ENCODE assay signal across 8 cellular contexts in genomic region chr1:232630047-232630893, GRCh38. TPM values are rescaled to one million over a fixed set of nuclear protein-coding genes. Genes with fewer than 3 reads are reported as not detected.
DNase-seq lines count a peak whose midpoint lies in the region; ATAC-seq and TF ChIP-seq lines count a peak whose summit lies in the region.

Gene SIPA1L2, minus strand, starts transcription at chr1:232630133. Its CDS starts 114,794 bp downstream, at chr1:232515339.

- POLR2A ChIA-PET in Panc1 (lab: Charles Lee), result no interaction called here

- H3K27ac ChIP-seq in Panc1 (ENCODE audit: low read length), result peak within 1 kb of the TSS; percentile 57

- ATAC-seq in GM21619 (IDR thresholded peaks at IDR 0.05; ENCODE audit: unreplicated experiment), result peak; percentile 96
- peak; percentile 98 for ATAC-seq in Panc1
- ATAC-seq in natural killer cell, result peak; percentile 95 to 98 (median 95)
- peak; percentile 95 to 96 for ATAC-seq in stimulated activated naive B cell treated with anti-CD40 and anti-IgM and Interleukin-4, amounts not matched to agents 10 μg/mL and 1 μg/mL and 100 μg/mL, for 72 hours (replicated peaks)

- H3K27me3 Mint-ChIP-seq in IgD-negative memory B cell, result peaks cover 21% of the 10 kb centered on the region
- H3K27me3 Mint-ChIP-seq in activated T-helper 1 cell treated with anti-CD3 and anti-CD28 coated beads, Interleukin-12 subunit alpha, Interleukin-12 subunit beta, Interleukin-2, Interleukin-4 antibody, amounts not matched to agents 30 ng/mL and 10 ng/mL and 1 ng/mL, durations not matched to agents 14 hours and 24 hours and 36 hours (ENCODE audit: insufficient read depth), result peaks cover 49% of the 10 kb centered on the region
- H3K27me3 Mint-ChIP-seq in natural killer cell (ENCODE audit: low read depth in 2 of 2), result peaks cover 53 to 62% of the 10 kb centered on the region in 2 donors
- H3K27me3 Mint-ChIP-seq in stimulated activated naive B cell treated with anti-CD40 and anti-IgM and Interleukin-4, amounts not matched to agents 10 μg/mL and 1 μg/mL and 100 μg/mL, for 72 hours, result peaks cover 28 to 43% of the 10 kb centered on the region in 2 donors

- intact Hi-C loops in Panc1 (cut with micrococcal nuclease; ENCODE audit: unreplicated experiment), result loop anchor here (1.0 to 10.0 kb wide), 3 partner anchors 395 to 611 kb away; no protein-coding TSS in a partner anchor
- intact Hi-C loops in activated T-helper 1 cell treated with anti-CD3 and anti-CD28 coated beads, Interleukin-12 subunit alpha, Interleukin-12 subunit beta, Interleukin-2, Interleukin-4 antibody, amounts not matched to agents 30 ng/mL and 10 ng/mL and 1 ng/mL, durations not matched to agents 14 hours and 24 hours and 36 hours (cut with micrococcal nuclease), result loop anchor here (2.0 to 10.0 kb wide), 5 partner anchors 101 to 665 kb away; partner anchors contain the start of gene PCNX2
- intact Hi-C loops in natural killer cell (cut with micrococcal nuclease), result no loop called here

- no peaks in the 10 kb centered on the region for H3K9me3 ChIP-seq in Panc1 (ENCODE audit: control insufficient read depth, insufficient read depth, low read depth, low read length)

- no peaks in the 10 kb centered on the region; the same call in 1 of the 2 replicates for H3K36me3 ChIP-seq in Panc1 (ENCODE audit: control insufficient read depth, insufficient read depth, low read length)

- H3K36me3 Mint-ChIP-seq in IgD-negative memory B cell (no peaks in the 10 kb centered on the region), natural killer cell (no peaks in the 10 kb centered on the region)
- no peaks in the 10 kb centered on the region for H3K36me3 Mint-ChIP-seq in activated T-helper 1 cell treated with anti-CD3 and anti-CD28 coated beads, Interleukin-12 subunit alpha, Interleukin-12 subunit beta, Interleukin-2, Interleukin-4 antibody, amounts not matched to agents 30 ng/mL and 10 ng/mL and 1 ng/mL, durations not matched to agents 14 hours and 24 hours and 36 hours (ENCODE audit: low read depth)
- no peaks in the 10 kb centered on the region for H3K36me3 Mint-ChIP-seq in stimulated activated naive B cell treated with anti-CD40 and anti-IgM and Interleukin-4, amounts not matched to agents 10 μg/mL and 1 μg/mL and 100 μg/mL, for 72 hours

- H3K27ac Mint-ChIP-seq in IgD-negative memory B cell (peak within 1 kb of the TSS in 1 of 3 donors; percentile 55), natural killer cell (peak within 1 kb of the TSS in 1 of 2 donors; percentile 71)
- peak within 1 kb of the TSS; percentile 61 for H3K27ac Mint-ChIP-seq in activated T-helper 1 cell treated with anti-CD3 and anti-CD28 coated beads, Interleukin-12 subunit alpha, Interleukin-12 subunit beta, Interleukin-2, Interleukin-4 antibody, amounts not matched to agents 30 ng/mL and 10 ng/mL and 1 ng/mL, durations not matched to agents 14 hours and 24 hours and 36 hours
- peak within 1 kb of the TSS; percentile 62 for H3K27ac Mint-ChIP-seq in stimulated activated naive B cell treated with anti-CD40 and anti-IgM and Interleukin-4, amounts not matched to agents 10 μg/mL and 1 μg/mL and 100 μg/mL, for 72 hours

- peaks cover 6 to 14% (median 7%) of the 10 kb centered on the region in 3 donors for H3K4me1 Mint-ChIP-seq in IgD-negative memory B cell
- H3K4me1 Mint-ChIP-seq in activated T-helper 1 cell treated with anti-CD3 and anti-CD28 coated beads, Interleukin-12 subunit alpha, Interleukin-12 subunit beta, Interleukin-2, Interleukin-4 antibody, amounts not matched to agents 30 ng/mL and 10 ng/mL and 1 ng/mL, durations not matched to agents 14 hours and 24 hours and 36 hours (ENCODE audit: low read depth), result peaks cover 38% of the 10 kb centered on the region
- H3K4me1 Mint-ChIP-seq in natural killer cell, result peaks cover 16 to 25% of the 10 kb centered on the region in 2 donors
- H3K4me1 Mint-ChIP-seq in stimulated activated naive B cell treated with anti-CD40 and anti-IgM and Interleukin-4, amounts not matched to agents 10 μg/mL and 1 μg/mL and 100 μg/mL, for 72 hours, result peaks cover 8 to 18% of the 10 kb centered on the region in 2 donors

- H3K4me3 Mint-ChIP-seq in IgD-negative memory B cell, result peak within 1 kb of the TSS; percentile 84 to 94 (median 88)
- H3K4me3 Mint-ChIP-seq in activated T-helper 1 cell treated with anti-CD3 and anti-CD28 coated beads, Interleukin-12 subunit alpha, Interleukin-12 subunit beta, Interleukin-2, Interleukin-4 antibody, amounts not matched to agents 30 ng/mL and 10 ng/mL and 1 ng/mL, durations not matched to agents 14 hours and 24 hours and 36 hours, result peak within 1 kb of the TSS; percentile 90
- H3K4me3 Mint-ChIP-seq in natural killer cell, result peak within 1 kb of the TSS; percentile 89
- peak within 1 kb of the TSS; percentile 89 to 90 for H3K4me3 Mint-ChIP-seq in stimulated activated naive B cell treated with anti-CD40 and anti-IgM and Interleukin-4, amounts not matched to agents 10 μg/mL and 1 μg/mL and 100 μg/mL, for 72 hours

- H3K4me3 ChIP-seq in Panc1 (ENCODE audit: low read depth in 2 of 2, low read length in 2 of 2) (peak within 1 kb of the TSS; percentile 57 to 83), fibroblast of mammary gland (ENCODE audit: control insufficient read depth, low read depth, low read length) (peak within 1 kb of the TSS; percentile 54)

- H3K4me1 ChIP-seq in Panc1 (ENCODE audit: control insufficient read depth, insufficient read depth, low read length), result no peaks in the 10 kb centered on the region; the same call in none of the 2 replicates

- peak; percentile 73 for TF ChIP-seq CTCF in Panc1 (IDR thresholded peaks at IDR 0.05)
- peak; percentile 57 for TF ChIP-seq CTCF in fibroblast of mammary gland (conservative IDR thresholded peaks at IDR 0.05; ENCODE audit: control insufficient read depth, insufficient read depth, low read depth, low read length)
- no peak for TF ChIP-seq CTCF in natural killer cell (IDR thresholded peaks at IDR 0.05)

- peaks cover 21% of the 10 kb centered on the region for H3K27me3 ChIP-seq in Panc1 (ENCODE audit: control insufficient read depth, insufficient read depth, low read length)

- DNase-seq in DMS 273 treated with DMSO at 0.1 percent for 48 hours (lab: John Stamatoyannopoulos, UW), result peak; percentile 80
- no peak for DNase-seq in Panc1 (ENCODE audit: low read depth, low spot score)
- DNase-seq in activated T-helper 1 cell treated with anti-CD3 and anti-CD28 coated beads, Interleukin-12 subunit alpha, Interleukin-12 subunit beta, Interleukin-2, Interleukin-4 antibody, amounts not matched to agents 30 ng/mL and 10 ng/mL and 1 ng/mL, durations not matched to agents 14 hours and 24 hours and 36 hours (ENCODE audit: low spot score), result peak; percentile 87
- peak; percentile 79 for DNase-seq in fibroblast of mammary gland (ENCODE audit: low read depth)
- DNase-seq in natural killer cell, result peak; percentile 85
- DNase-seq in stimulated activated naive B cell treated with anti-CD40 and anti-IgM and Interleukin-4, amounts not matched to agents 10 μg/mL and 1 μg/mL and 100 μg/mL, for 72 hours, result peak; percentile 79

- no TSS peak for BruUV-seq in Panc1 (replicated peaks; lab: Mats Ljungman, UMichigan)

- CTCF ChIA-PET in Panc1 (lab: Charles Lee), result interaction anchor here (0.7 kb wide), 1 partner anchor 547 kb away, joined by 3 read pairs; no protein-coding TSS in a partner anchor

- in situ Hi-C loops in Panc1 (cut with HindIII; ENCODE audit: low pct_unique_long_range_greater_than_20kb, low sequenced_read_pairs), result no loop called here

- H3K9me3 Mint-ChIP-seq in IgD-negative memory B cell, result no peaks in the 10 kb centered on the region
- H3K9me3 Mint-ChIP-seq in activated T-helper 1 cell treated with anti-CD3 and anti-CD28 coated beads, Interleukin-12 subunit alpha, Interleukin-12 subunit beta, Interleukin-2, Interleukin-4 antibody, amounts not matched to agents 30 ng/mL and 10 ng/mL and 1 ng/mL, durations not matched to agents 14 hours and 24 hours and 36 hours, result no peaks in the 10 kb centered on the region
- H3K9me3 Mint-ChIP-seq in natural killer cell, result no peaks in the 10 kb centered on the region
- H3K9me3 Mint-ChIP-seq in stimulated activated naive B cell treated with anti-CD40 and anti-IgM and Interleukin-4, amounts not matched to agents 10 μg/mL and 1 μg/mL and 100 μg/mL, for 72 hours, result no peaks in the 10 kb centered on the region

RNA-seq across cellular contexts. Expression of gene SIPA1L2, which starts in this region (rescaled TPM):
- not detected for polyA plus RNA-seq in IgD-negative memory B cell
- total RNA-seq in Panc1 (2021; ENCODE audit: unreplicated experiment) (5.2 TPM), natural killer cell (1 to 10 TPM; 1.5 to 2.3 (median 1.6) TPM)
- polyA plus RNA-seq in Panc1 (2012; ENCODE audit: insufficient read length), result 2.6 TPM
- total RNA-seq in activated T-helper 1 cell treated with anti-CD3 and anti-CD28 coated beads, Interleukin-12 subunit alpha, Interleukin-12 subunit beta, Interleukin-2, Interleukin-4 antibody, amounts not matched to agents 30 ng/mL and 10 ng/mL and 1 ng/mL, durations not matched to agents 14 hours and 24 hours and 36 hours, result 2.3 and 2.6 TPM in 2 replicates
